1 cellular context compared by ENCODE assay signal in genomic region chr15:63277044-63277892, GRCh38.
A peak's percentile ranks its signal among the peaks of the same experiment; 100 is the strongest.
TF ChIP-seq lines count a peak whose summit lies in the region.

Gene APH1B, plus strand, starts transcription at chr15:63277605. Its CDS starts 19 bp downstream, at chr15:63277624.

TF ChIP-seq in GM12878, 131 proteins besides CTCF, POLR2A, EP300 and RAD21 (continued from another document):
- TF ChIP-seq E2F4 (IDR thresholded peaks at IDR 0.05; ENCODE audit: low read depth, low read length), result no peak
- TF ChIP-seq ZBTB11 (CRISPR knock-in tag; IDR thresholded peaks at IDR 0.05), result no peak
- no peak for TF ChIP-seq ATF2 (IDR thresholded peaks at IDR 0.05; ENCODE audit: low read length)
- TF ChIP-seq ELK1 (IDR thresholded peaks at IDR 0.05; ENCODE audit: low read depth, low read length), result no peak
- TF ChIP-seq PBX3 (IDR thresholded peaks at IDR 0.05; ENCODE audit: insufficient replicate concordance, low read depth, low read length), result no peak
- no peak for TF ChIP-seq NFIC (IDR thresholded peaks at IDR 0.05; ENCODE audit: low read depth, low read length)
- peak; percentile 11; the same call in 1 of the 2 replicates for TF ChIP-seq NBN (IDR thresholded peaks at IDR 0.05)
- peak; percentile 24 for TF ChIP-seq RELA (IDR thresholded peaks at IDR 0.05; ENCODE audit: borderline replicate concordance, partially characterized antibody)
- no peak for TF ChIP-seq IRF4 (IDR thresholded peaks at IDR 0.05; ENCODE audit: low read depth, low read length)
- no peak for TF ChIP-seq HCFC1 (IDR thresholded peaks at IDR 0.05; ENCODE audit: low read length)
- TF ChIP-seq BCLAF1 (IDR thresholded peaks at IDR 0.05), result no peak
- no peak for TF ChIP-seq ZNF207 (IDR thresholded peaks at IDR 0.05; ENCODE audit: borderline replicate concordance)
- no peak for TF ChIP-seq POLR2AphosphoS2 (IDR thresholded peaks at IDR 0.05; ENCODE audit: low read depth, low read length)
- no peak for TF ChIP-seq ASH2L (IDR thresholded peaks at IDR 0.05; ENCODE audit: borderline replicate concordance, low read depth)
- no peak for TF ChIP-seq E2F8 (IDR thresholded peaks at IDR 0.05; ENCODE audit: low read depth, partially characterized antibody)
- TF ChIP-seq IRF3 (IDR thresholded peaks at IDR 0.05), result no peak
- no peak for TF ChIP-seq PRDM15 (CRISPR knock-in tag; IDR thresholded peaks at IDR 0.05)
- no peak for TF ChIP-seq SMC3 (IDR thresholded peaks at IDR 0.05; ENCODE audit: borderline replicate concordance, low read length)
- no peak for TF ChIP-seq ZNF24 (IDR thresholded peaks at IDR 0.05)
- peak; percentile 90 for TF ChIP-seq ZNF687 (IDR thresholded peaks at IDR 0.05)
- TF ChIP-seq TCF3 (IDR thresholded peaks at IDR 0.05; ENCODE audit: borderline replicate concordance, insufficient read depth, low read depth, low read length), result 0 out of 2 replicates have a peak, but pooled peaks have one; percentile 29
- TF ChIP-seq CBX5 (IDR thresholded peaks at IDR 0.05; ENCODE audit: low read depth), result no peak
- 0 out of 4 replicates have a peak, but pooled peaks have one; percentile 6 to 8 for TF ChIP-seq IKZF2 (IDR thresholded peaks at IDR 0.05)
- TF ChIP-seq JUND (IDR thresholded peaks at IDR 0.05; ENCODE audit: low read depth, low read length), result no peak
- no peak for TF ChIP-seq HDGF (IDR thresholded peaks at IDR 0.05)
